In the genomic region with DNA sequence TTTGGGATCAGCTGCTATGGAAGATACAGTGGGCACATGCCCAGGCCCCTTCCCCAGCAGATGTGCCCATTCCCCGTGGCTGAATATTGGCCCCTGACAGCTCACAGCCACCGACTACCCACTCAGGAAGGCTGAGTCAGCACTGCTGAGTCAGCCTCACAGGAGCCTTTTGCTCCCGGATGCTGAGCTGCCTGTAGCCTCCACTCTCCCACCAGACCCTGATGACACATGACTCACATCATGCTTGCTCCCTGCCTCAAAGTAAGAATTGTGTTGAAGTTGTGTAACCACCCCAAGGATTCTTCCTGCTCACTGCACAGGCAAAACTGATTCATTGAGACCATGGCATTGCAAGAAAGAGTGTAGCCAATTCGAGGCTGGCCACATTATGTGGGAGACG, we compare ENCODE assay signal across 13 cellular contexts.
DNase-seq lines count a peak whose midpoint lies in the region; ATAC-seq lines count a peak whose summit lies in the region.
"Had no signal": no experiment of that assay in that cellular context is flagged by ENCODE, and none has a peak within 500 bp of the region (broad histone marks: within the 10 kb centered on the region; RNA-seq: fewer than 3 reads in every experiment).

No MANE protein-coding gene starts in this region.

- H3K36me3 Mint-ChIP-seq in activated T-cell treated with anti-CD3 and anti-CD28 coated beads, Interleukin-2, amount 50 U/mL, for 24 hours (ENCODE audit: low read depth), result no peaks in the 10 kb centered on the region
- H3K36me3 Mint-ChIP-seq in stimulated activated effector memory CD8-positive, alpha-beta T cell treated with anti-CD3 and anti-CD28 coated beads, Interleukin-12 subunit alpha, Interleukin-12 subunit beta, amount 100 ng/mL, for 72 hours, result no peaks in the 10 kb centered on the region

- peaks cover 6% of the 10 kb centered on the region for H3K4me1 Mint-ChIP-seq in activated T-cell treated with anti-CD3 and anti-CD28 coated beads, Interleukin-2, amount 50 U/mL, for 24 hours (ENCODE audit: low read depth)
- no peaks in the 10 kb centered on the region for H3K4me1 Mint-ChIP-seq in stimulated activated effector memory CD8-positive, alpha-beta T cell treated with anti-CD3 and anti-CD28 coated beads, Interleukin-12 subunit alpha, Interleukin-12 subunit beta, amount 100 ng/mL, for 72 hours

- peak overlapping the region; percentile 70 for H3K27ac Mint-ChIP-seq in activated T-cell treated with anti-CD3 and anti-CD28 coated beads, Interleukin-2, amount 50 U/mL, for 24 hours
- H3K27ac Mint-ChIP-seq in stimulated activated effector memory CD8-positive, alpha-beta T cell treated with anti-CD3 and anti-CD28 coated beads, Interleukin-12 subunit alpha, Interleukin-12 subunit beta, amount 100 ng/mL, for 72 hours, result no peak overlapping the region
- H3K27ac Mint-ChIP-seq: progenitor cell of endocrine pancreas had no signal

- peak; percentile 30 for DNase-seq in activated T-cell treated with anti-CD3 and anti-CD28 coated beads, Interleukin-2, amount 50 U/mL, for 24 hours
- no peak for DNase-seq in activated T-cell treated with anti-CD3 and anti-CD28 coated beads, Interleukin-2, amount 50 U/mL, for 1 hour
- DNase-seq in SK-MEL-5 (ENCODE audit: low read depth, low spot score) (peak; percentile 47), foreskin melanocyte (peak; percentile 76), NCI-H526 (lab: John Stamatoyannopoulos, UW) (no peak)
- no peak for DNase-seq in stimulated activated effector memory CD8-positive, alpha-beta T cell treated with anti-CD3 and anti-CD28 coated beads, Interleukin-12 subunit alpha, Interleukin-12 subunit beta, amount 100 ng/mL, for 72 hours (ENCODE audit: low spot score in 2 of 2)
- DNase-seq: cortex of kidney, NCI-H1092 treated with DMSO at 0.1 percent for 48 hours had no signal

- H3K27me3 Mint-ChIP-seq in activated T-cell treated with anti-CD3 and anti-CD28 coated beads, Interleukin-2, amount 50 U/mL, for 24 hours, result peaks cover 21% of the 10 kb centered on the region

- ATAC-seq in stimulated activated effector memory CD8-positive, alpha-beta T cell treated with anti-CD3 and anti-CD28 coated beads, Interleukin-12 subunit alpha, Interleukin-12 subunit beta, amount 100 ng/mL, for 72 hours, result peak; percentile 82
- ATAC-seq in GM18861 (IDR thresholded peaks at IDR 0.05; ENCODE audit: unreplicated experiment), result no peak
- ATAC-seq in HG02571 (IDR thresholded peaks at IDR 0.05; ENCODE audit: unreplicated experiment), result no peak
- ATAC-seq: GM12878, Panc1 had no signal

- no peaks in the 10 kb centered on the region for H3K9me3 Mint-ChIP-seq in activated T-cell treated with anti-CD3 and anti-CD28 coated beads, Interleukin-2, amount 50 U/mL, for 24 hours
- H3K9me3 Mint-ChIP-seq in stimulated activated effector memory CD8-positive, alpha-beta T cell treated with anti-CD3 and anti-CD28 coated beads, Interleukin-12 subunit alpha, Interleukin-12 subunit beta, amount 100 ng/mL, for 72 hours, result no peaks in the 10 kb centered on the region

- H3K4me3 Mint-ChIP-seq in activated T-cell treated with anti-CD3 and anti-CD28 coated beads, Interleukin-2, amount 50 U/mL, for 24 hours, result no peak overlapping the region
- no peak overlapping the region for H3K4me3 Mint-ChIP-seq in stimulated activated effector memory CD8-positive, alpha-beta T cell treated with anti-CD3 and anti-CD28 coated beads, Interleukin-12 subunit alpha, Interleukin-12 subunit beta, amount 100 ng/mL, for 72 hours

- in situ Hi-C loops in SK-MEL-5 (cut with HindIII; ENCODE audit: low pct_unique_long_range_greater_than_20kb, low sequenced_read_pairs), result no loop called here

Comparison
In these comparisons a context has a peak if more than half of its experiments do, and no peak if none do; other contexts are left out.
1. DNase-seq: peak in activated T-cell treated with anti-CD3 and anti-CD28 coated beads, Interleukin-2, amount 50 U/mL, for 24 hours (single experiment), SK-MEL-5 (single experiment) and foreskin melanocyte (single experiment); none in activated T-cell treated with anti-CD3 and anti-CD28 coated beads, Interleukin-2, amount 50 U/mL, for 1 hour (single experiment), stimulated activated effector memory CD8-positive, alpha-beta T cell treated with anti-CD3 and anti-CD28 coated beads, Interleukin-12 subunit alpha, Interleukin-12 subunit beta, amount 100 ng/mL, for 72 hours (0 of 2) and NCI-H526 (0 of 2).